In genomic region chr2:11976090-11976489, GRCh38 we compare ENCODE assay signal across 26 cellular contexts.
"Had no signal": no experiment of that assay in that cellular context is flagged by ENCODE, and none has a peak within 500 bp of the region (broad histone marks: within the 10 kb centered on the region; RNA-seq: fewer than 3 reads in every experiment).

No MANE protein-coding gene starts in this region.

- H2AFZ ChIP-seq: neural progenitor cell had no signal

- DNase-seq: colonic mucosa; effector CD8-positive, alpha-beta T cell; endodermal cell; hypothalamus; immature natural killer cell; kidney; mesendoderm; midbrain; naive thymus-derived CD4-positive, alpha-beta T cell; stimulated activated CD4-positive, alpha-beta T cell treated with anti-CD3 and anti-CD28 coated beads, Interleukin-2, amount 100 ng/mL, for 24 hours; stimulated activated CD4-positive, alpha-beta T cell treated with anti-CD3 and anti-CD28 coated beads, Interleukin-4, amount 100 ng/mL, for 24 hours; stimulated activated naive CD4-positive, alpha-beta T cell treated with Interleukin-2 at 50 U/mL for 16 hours; stomach; thyroid gland; trophoblast cell had no signal

- H3K4me3 ChIP-seq: colonic mucosa, esophagus muscularis mucosa, neural progenitor cell, prostate gland, right atrium auricular region, smooth muscle cell, stomach, thyroid gland, vagina had no signal

- H3K36me3 Mint-ChIP-seq: stimulated activated effector memory CD8-positive, alpha-beta T cell treated with anti-CD3 and anti-CD28 coated beads, Interleukin-12 subunit alpha, Interleukin-12 subunit beta, amount 100 ng/mL, for 72 hours had no signal

- H3K27ac ChIP-seq: colonic mucosa, esophagus muscularis mucosa, neural progenitor cell, prostate gland, right atrium auricular region, stomach, thyroid gland, vagina had no signal

- H3K27me3 ChIP-seq: colonic mucosa, esophagus muscularis mucosa, neural progenitor cell, right atrium auricular region, stomach, thyroid gland, vagina had no signal

- H3K36me3 ChIP-seq: colonic mucosa, esophagus muscularis mucosa, prostate gland, right atrium auricular region, stomach, thyroid gland, vagina had no signal

- H3K4me3 Mint-ChIP-seq: dendritic cell treated with granulocyte-macrophage colony-stimulating factor and Interleukin-4, amounts not matched to agents 40 ng/mL and 50 ng/mL, for 4 days; endodermal cell; immature natural killer cell; naive thymus-derived CD4-positive, alpha-beta T cell; nephron; neural progenitor cell; stimulated activated effector memory CD8-positive, alpha-beta T cell treated with anti-CD3 and anti-CD28 coated beads, Interleukin-12 subunit alpha, Interleukin-12 subunit beta, amount 100 ng/mL, for 72 hours had no signal

- H3K27ac Mint-ChIP-seq: dendritic cell treated with granulocyte-macrophage colony-stimulating factor and Interleukin-4, amounts not matched to agents 40 ng/mL and 50 ng/mL, for 4 days; endodermal cell; immature natural killer cell; naive thymus-derived CD4-positive, alpha-beta T cell; nephron; neural progenitor cell; stimulated activated effector memory CD8-positive, alpha-beta T cell treated with anti-CD3 and anti-CD28 coated beads, Interleukin-12 subunit alpha, Interleukin-12 subunit beta, amount 100 ng/mL, for 72 hours had no signal

- H3K4me1 Mint-ChIP-seq: endodermal cell; immature natural killer cell; naive thymus-derived CD4-positive, alpha-beta T cell; stimulated activated effector memory CD8-positive, alpha-beta T cell treated with anti-CD3 and anti-CD28 coated beads, Interleukin-12 subunit alpha, Interleukin-12 subunit beta, amount 100 ng/mL, for 72 hours had no signal

- H3K9me3 ChIP-seq: colonic mucosa, prostate gland, thyroid gland, vagina had no signal

- H3K4me2 ChIP-seq: neural progenitor cell, smooth muscle cell had no signal

- H3K4me1 ChIP-seq: colonic mucosa, esophagus muscularis mucosa, neural progenitor cell, prostate gland, right atrium auricular region, stomach, thyroid gland, vagina had no signal

- H3K9ac ChIP-seq: neural progenitor cell had no signal

- ATAC-seq: left lobe of liver; naive thymus-derived CD4-positive, alpha-beta T cell; sciatic nerve; stimulated activated effector memory CD8-positive, alpha-beta T cell treated with anti-CD3 and anti-CD28 coated beads, Interleukin-12 subunit alpha, Interleukin-12 subunit beta, amount 100 ng/mL, for 72 hours had no signal
